17 cellular contexts compared by ENCODE assay signal in the genomic region with DNA sequence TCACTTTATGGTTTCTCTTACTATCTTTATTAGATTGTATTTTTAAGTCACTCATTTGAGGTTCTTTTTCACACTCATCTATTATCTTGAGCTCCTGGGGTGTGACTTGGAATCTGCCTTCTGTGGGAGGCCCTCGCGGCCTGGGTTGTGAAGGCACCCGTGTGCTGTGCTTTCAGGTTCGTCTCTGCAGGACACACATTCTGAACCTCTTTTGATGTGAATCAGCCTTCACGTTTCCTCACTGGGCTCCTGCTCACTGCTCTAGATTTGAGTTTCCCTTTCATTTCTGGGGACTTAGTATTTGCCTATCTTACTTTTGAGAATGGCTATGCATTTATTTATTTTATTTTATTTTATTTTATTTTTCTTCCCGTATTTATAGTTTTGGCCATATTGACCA.
"Had no signal": no experiment of that assay in that cellular context is flagged by ENCODE, and none has a peak within 500 bp of the region (broad histone marks: within the 10 kb centered on the region; RNA-seq: fewer than 3 reads in every experiment).

No MANE protein-coding gene starts in this region.

- H3K27me3 Mint-ChIP-seq: activated CD4-positive, alpha-beta T cell treated with anti-CD3 and anti-CD28 coated beads, Interleukin-2, amount 10 ng/mL, durations not matched to agents 24 days and 14 days had no signal

- H3K9me3 Mint-ChIP-seq: activated CD4-positive, alpha-beta T cell treated with anti-CD3 and anti-CD28 coated beads, Interleukin-2, amount 10 ng/mL, durations not matched to agents 24 days and 14 days; activated naive CD4-positive, alpha-beta T cell treated with anti-CD3 and anti-CD28 coated beads for 36 hours; activated T-cell treated with anti-CD3 and anti-CD28 coated beads, Interleukin-2, amount 50 U/mL, for 4 hours had no signal

- H3K4me3 ChIP-seq: body of pancreas, colonic mucosa, left lung, tibial artery had no signal

- ATAC-seq: activated CD8-positive, alpha-beta T cell treated with anti-CD3 and anti-CD28 coated beads, Interleukin-2, amount 10 ng/mL, durations not matched to agents 7 days and 5 days; activated T-cell treated with anti-CD3 and anti-CD28 coated beads, Interleukin-2, amount 50 U/mL, for 4 hours; body of pancreas; left lung; stimulated activated naive CD8-positive, alpha-beta T cell treated with anti-CD3 and anti-CD28 coated beads, Interleukin-15, Interleukin-2, amounts not matched to agents 100 U/mL and 50 U/mL, for 24 hours had no signal

- H3K27ac ChIP-seq: body of pancreas, colonic mucosa, left lung, tibial artery had no signal

- DNase-seq: activated CD4-positive, alpha-beta T cell treated with anti-CD3 and anti-CD28 coated beads, Interleukin-2, amount 10 ng/mL, durations not matched to agents 24 days and 14 days; activated CD8-positive, alpha-beta memory T cell treated with anti-CD3 and anti-CD28 coated beads, Interleukin-2, amount 50 U/mL, for 4 hours; activated CD8-positive, alpha-beta T cell treated with anti-CD3 and anti-CD28 coated beads, Interleukin-2, amount 10 ng/mL, durations not matched to agents 7 days and 5 days; activated naive CD4-positive, alpha-beta T cell treated with anti-CD3 and anti-CD28 coated beads for 36 hours; activated T-cell treated with anti-CD3 and anti-CD28 coated beads, Interleukin-2, amount 50 U/mL, for 4 hours; body of pancreas; caudate nucleus; colonic mucosa; left lung; retina; stimulated activated CD4-positive, alpha-beta T cell treated with anti-CD3 and anti-CD28 coated beads, Interleukin-12 subunit alpha, Interleukin-12 subunit beta, amount 100 ng/mL, for 4 hours; stimulated activated CD4-positive, alpha-beta T cell treated with anti-CD3 and anti-CD28 coated beads, Interleukin-1b, Interleukin-23, amount 100 ng/mL, for 48 hours; stimulated activated CD8-positive, alpha-beta memory T cell treated with anti-CD3 and anti-CD28 coated beads, Interleukin-4, amount 100 ng/mL, for 48 hours; stimulated activated naive CD8-positive, alpha-beta T cell treated with anti-CD3 and anti-CD28 coated beads, Interleukin-15, Interleukin-2, amounts not matched to agents 100 U/mL and 50 U/mL, for 24 hours; substantia nigra; T-helper 9 cell; tibial artery had no signal

- H3K27ac Mint-ChIP-seq: activated CD4-positive, alpha-beta T cell treated with anti-CD3 and anti-CD28 coated beads, Interleukin-2, amount 10 ng/mL, durations not matched to agents 24 days and 14 days; activated CD8-positive, alpha-beta T cell treated with anti-CD3 and anti-CD28 coated beads, Interleukin-2, amount 10 ng/mL, durations not matched to agents 7 days and 5 days; activated naive CD4-positive, alpha-beta T cell treated with anti-CD3 and anti-CD28 coated beads for 36 hours had no signal

- H3K4me3 Mint-ChIP-seq: activated CD4-positive, alpha-beta T cell treated with anti-CD3 and anti-CD28 coated beads, Interleukin-2, amount 10 ng/mL, durations not matched to agents 24 days and 14 days; activated CD8-positive, alpha-beta T cell treated with anti-CD3 and anti-CD28 coated beads, Interleukin-2, amount 10 ng/mL, durations not matched to agents 7 days and 5 days; activated naive CD4-positive, alpha-beta T cell treated with anti-CD3 and anti-CD28 coated beads for 36 hours; activated T-cell treated with anti-CD3 and anti-CD28 coated beads, Interleukin-2, amount 50 U/mL, for 4 hours had no signal

- H3K27me3 ChIP-seq: body of pancreas, colonic mucosa, left lung, tibial artery had no signal
